In genomic region chr7:103065666-103066065, GRCh38 we compare ENCODE assay signal across 8 cellular contexts. TPM values are rescaled to one million over a fixed set of nuclear protein-coding genes. Genes with fewer than 3 reads are reported as not detected.
DNase-seq lines count a peak whose midpoint lies in the region; ATAC-seq, FAIRE-seq and TF ChIP-seq lines count a peak whose summit lies in the region.

No MANE protein-coding gene starts in this region.

- no TSS peak for BruUV-seq in HepG2 (replicated peaks; lab: Mats Ljungman, UMichigan)

- POLR2A ChIA-PET in HepG2 (lab: Yijun Ruan, JAX) = interaction anchor here (1.1 kb wide), 1 partner anchor 9 kb away, joined by 3 read pairs; the partner anchor contains the start of genes ARMC10 and FBXL13

- WGBS in HepG2 (ENCODE audit: low lambda C conversion rate) = no CpG with 5 or more reads among the region's 1 CpG
- WGBS in aorta, 2 donors = 25 to 30% methylated on average over 1 of the region's 1 CpG

- H3K4me3 ChIP-seq in GM06990 (replicated peaks; ENCODE audit: low read depth, low read length) = no peak overlapping the region
- no peak overlapping the region for H3K4me3 ChIP-seq in HepG2 (replicated peaks in 1 of 3; ENCODE audit: insufficient read depth in 1 of 3, low read depth in 2 of 3, low read length in 3 of 3)
- H3K4me3 ChIP-seq in aorta (ENCODE audit: low read length in 2 of 2) = no peak overlapping the region

- no peak overlapping the region for H2AFZ ChIP-seq in HepG2 (ENCODE audit: low read length)

- peak; percentile 60 for FAIRE-seq in HepG2 (lab: Jason Lieb, UNC)

- H3K27ac ChIP-seq in HepG2 (ENCODE audit: extremely low read length, insufficient read depth, low read length) (no peak overlapping the region), aorta (ENCODE audit: low read depth in 1 of 2, low read length in 2 of 2) (no peak overlapping the region)

- TF ChIP-seq RAD21 in HepG2 (CRISPR knock-in tag; IDR thresholded peaks at IDR 0.05) = peak; percentile 51; the same call in 1 of the 2 replicates

- H3K4me1 ChIP-seq in HepG2 (ENCODE audit: insufficient read depth, low read length) (no peaks in the 10 kb centered on the region; the same call in 1 of the 2 replicates), aorta (ENCODE audit: control insufficient read depth in 1 of 2, insufficient read depth in 2 of 2, low read length in 2 of 2) (no peaks in the 10 kb centered on the region)

- no peak for TF ChIP-seq POLR2A in HepG2 (IDR thresholded peaks at IDR 0.05; ENCODE audit: insufficient read depth in 1 of 2, low read depth in 2 of 2, low read length in 2 of 2)

- DNase-seq in GM06990 (ENCODE audit: extremely low read depth, insufficient read length) = no peak
- peak; percentile 11 for DNase-seq in amniotic stem cell (lab: John Stamatoyannopoulos, UW)
- peak; percentile 45 for DNase-seq in HepG2 (ENCODE audit: low spot score)
- peak; percentile 58 to 75 for DNase-seq in aorta
- no peak for DNase-seq in DMS153 treated with DMSO at 0.1 percent for 48 hours (lab: John Stamatoyannopoulos, UW; ENCODE audit: unreplicated experiment)

- no peaks in the 10 kb centered on the region for H3K79me2 ChIP-seq in HepG2 (ENCODE audit: insufficient read depth, low read length)

- peak; percentile 57 for ATAC-seq in HG03095 (IDR thresholded peaks at IDR 0.05; ENCODE audit: unreplicated experiment)
- ATAC-seq in SK-N-SH treated with all-trans-retinoic acid at 6 μM for 48 hours = peak; percentile 83
- ATAC-seq in HepG2 = peak; percentile 94
- peak; percentile 42 for ATAC-seq in aorta (ENCODE audit: low FRiP score)
- no peak for ATAC-seq in HG02981 (IDR thresholded peaks at IDR 0.05; ENCODE audit: unreplicated experiment)

- no peaks in the 10 kb centered on the region for H3K36me3 ChIP-seq in GM06990 (ENCODE audit: control insufficient read depth, insufficient read depth, low read length)
- no peaks in the 10 kb centered on the region for H3K36me3 ChIP-seq in HepG2 (replicated peaks in 1 of 2; ENCODE audit: control insufficient read depth in 1 of 2, insufficient read depth in 2 of 2, low read length in 2 of 2)
- H3K36me3 ChIP-seq in aorta (ENCODE audit: control insufficient read depth in 1 of 2, insufficient read depth in 2 of 2, low read length in 1 of 2) = no peaks in the 10 kb centered on the region

- TF ChIP-seq EP300 in HepG2 (IDR thresholded peaks at IDR 0.05; ENCODE audit: low read depth in 2 of 2, low read length in 2 of 2) (no peak), HepG2 (CRISPR knock-in tag; IDR thresholded peaks at IDR 0.05; ENCODE audit: borderline replicate concordance) (no peak)

- H3K9ac ChIP-seq in HepG2 (ENCODE audit: insufficient read depth, low read depth, low read length) = no peak overlapping the region

- CTCF ChIA-PET in HepG2 (lab: Yijun Ruan, JAX; ENCODE audit: low intra/inter-chr PET ratio, low total read pairs) = no interaction called here

- intact Hi-C loops in HepG2 (cut with micrococcal nuclease; ENCODE audit: unreplicated experiment) (loop anchor here (10.0 kb wide), 1 partner anchor 321 kb away; the partner anchor contains the start of gene FAM185A), aorta (cut with DNase I) (loop anchor here in 1 of 2 donors (10.0 kb wide), 1 partner anchor 151 kb away; the partner anchor contains the start of gene LRRC17)

- H3K27me3 ChIP-seq in GM06990 (replicated peaks; ENCODE audit: control insufficient read depth, insufficient read depth, low read length) (no peaks in the 10 kb centered on the region), HepG2 (ENCODE audit: control insufficient read depth in 1 of 2, insufficient read depth in 2 of 2, low read length in 2 of 2) (no peaks in the 10 kb centered on the region), aorta (ENCODE audit: control insufficient read depth in 1 of 2, insufficient read depth in 2 of 2, low read length in 1 of 2) (no peaks in the 10 kb centered on the region)

- H4K20me1 ChIP-seq in HepG2 (ENCODE audit: insufficient read depth, low read length) = no peaks in the 10 kb centered on the region

- TF ChIP-seq CTCF in GM06990 (IDR thresholded peaks at IDR 0.05; ENCODE audit: insufficient read depth, low read length, poor library complexity, severe bottlenecking) (peak; percentile 87), HepG2 (CRISPR knock-in tag; IDR thresholded peaks at IDR 0.05) (peak; percentile 79)

- H3K9me3 ChIP-seq in HepG2 (ENCODE audit: low read length) = no peaks in the 10 kb centered on the region
- no peaks in the 10 kb centered on the region for H3K9me3 ChIP-seq in aorta (ENCODE audit: control insufficient read depth, low read length)

- in situ Hi-C loops in HepG2 (cut with HindIII; ENCODE audit: extremely low pct_ligation_motif_present, low pct_unique_long_range_greater_than_20kb) = loop anchor here (25.0 kb wide), 1 partner anchor 303 kb away; no protein-coding TSS in a partner anchor

- H3K4me2 ChIP-seq in HepG2 (ENCODE audit: low read depth, low read length) = no peak overlapping the region

TF ChIP-seq in SK-N-SH treated with all-trans-retinoic acid at 6 μM for 48 hours, 23 proteins besides CTCF, POLR2A, EP300 and RAD21 (continues in another document):
- TF ChIP-seq ZFP30 (CRISPR knock-in tag; IDR thresholded peaks at IDR 0.05) (no peak), PPARA (CRISPR knock-in tag; IDR thresholded peaks at IDR 0.05; ENCODE audit: borderline replicate concordance) (no peak)

TF ChIP-seq in HepG2, 621 proteins besides CTCF, POLR2A, EP300 and RAD21 (continues in another document):
- TF ChIP-seq FOXO1 (CRISPR knock-in tag; IDR thresholded peaks at IDR 0.05) (no peak), ZNF530 (CRISPR knock-in tag; IDR thresholded peaks at IDR 0.05; ENCODE audit: low read depth) (no peak), ZNF12 (CRISPR knock-in tag; IDR thresholded peaks at IDR 0.05) (no peak), ZBTB43 (CRISPR knock-in tag; conservative IDR thresholded peaks at IDR 0.05) (no peak)

RNA-seq across cellular contexts. Expression of gene FBXL13, which starts 8.9 kb away (rescaled TPM):
- total RNA-seq in HepG2 (2016; rRNA removed; fragmentation: Illumina TruSeq; extraction: Trizol) (0.22 and 0.77 TPM in 2 replicates), aorta (1 to 10 TPM; 1.4 to 2.6 TPM)
- 1.2 and 1.7 TPM in 2 replicates for total RNA-seq in HepG2 (2016; cell fraction: cytosol; rRNA removed; fragmentation: Illumina TruSeq; extraction: Trizol; ENCODE audit: low read depth)
- total RNA-seq in HepG2 (2016; cell fraction: insoluble cytoplasmic fraction; rRNA removed; fragmentation: Illumina TruSeq; extraction: Trizol) = 0.42 and 0.71 TPM in 2 replicates
- 1.0 and 1.2 TPM in 2 replicates for total RNA-seq in HepG2 (2016; cell fraction: membrane; rRNA removed; fragmentation: Illumina TruSeq; extraction: Trizol)
- total RNA-seq in HepG2 (2016; cell fraction: nucleus; rRNA removed; fragmentation: Illumina TruSeq; extraction: Trizol) = 1.2 and 1.3 TPM in 2 replicates
- polyA plus RNA-seq in HepG2 (2011; rRNA removed) (0.24 TPM in 2 replicates), aorta (under 1 TPM in 1 of 2 donors, not detected in 1; 1.00 TPM)
- 0.12 and 0.27 TPM in 2 replicates for polyA plus RNA-seq in HepG2 (2011; cell fraction: cytosol; rRNA removed)
- 0.16 and 0.29 TPM in 2 replicates for polyA plus RNA-seq in HepG2 (2011; cell fraction: nucleus; rRNA removed)
- 0.21 and 0.70 TPM in 2 replicates for polyA plus RNA-seq in HepG2 (2012)
- 0.19 and 0.44 TPM in 2 replicates for polyA plus RNA-seq in HepG2 (2016; cell fraction: cytosol; fragmentation: Illumina TruSeq; extraction: Trizol; ENCODE audit: low read depth)
- polyA plus RNA-seq in HepG2 (2016; cell fraction: insoluble cytoplasmic fraction; fragmentation: Illumina TruSeq; extraction: Trizol; ENCODE audit: low read depth) = 0.29 and 0.35 TPM in 2 replicates
- polyA plus RNA-seq in HepG2 (2016; cell fraction: membrane; fragmentation: Illumina TruSeq; extraction: Trizol; ENCODE audit: low read depth) = 0.34 and 0.45 TPM in 2 replicates
- polyA plus RNA-seq in HepG2 (2016; cell fraction: nucleus; fragmentation: Illumina TruSeq; extraction: Trizol; ENCODE audit: insufficient read depth, low read depth) = 0.29 TPM in 1 of 2 replicates, not detected in the other
- polyA minus RNA-seq in HepG2 (2011; rRNA and poly(A)+ RNA removed; ENCODE audit: low replicate concordance) = 0.58 and 1.4 TPM in 2 replicates
- 0.53 TPM in 1 of 2 replicates, not detected in the other for polyA minus RNA-seq in HepG2 (2011; cell fraction: cytosol; rRNA and poly(A)+ RNA removed)
- 1.4 and 2.7 TPM in 2 replicates for polyA minus RNA-seq in HepG2 (2011; cell fraction: nucleus; rRNA and poly(A)+ RNA removed)

RNA-seq across cellular contexts. Expression of gene ARMC10, which starts 9.3 kb away (rescaled TPM):
- 23.5 and 23.7 TPM in 2 replicates for total RNA-seq in HepG2 (2016; rRNA removed; fragmentation: Illumina TruSeq; extraction: Trizol)
- total RNA-seq in HepG2 (2016; cell fraction: cytosol; rRNA removed; fragmentation: Illumina TruSeq; extraction: Trizol; ENCODE audit: low read depth) = 16.0 and 23.7 TPM in 2 replicates
- total RNA-seq in HepG2 (2016; cell fraction: insoluble cytoplasmic fraction; rRNA removed; fragmentation: Illumina TruSeq; extraction: Trizol) = 23.2 and 23.3 TPM in 2 replicates
- total RNA-seq in HepG2 (2016; cell fraction: membrane; rRNA removed; fragmentation: Illumina TruSeq; extraction: Trizol) = 37.4 and 40.9 TPM in 2 replicates
- 14.2 and 15.4 TPM in 2 replicates for total RNA-seq in HepG2 (2016; cell fraction: nucleus; rRNA removed; fragmentation: Illumina TruSeq; extraction: Trizol)
- 7.8 and 11.3 TPM in 2 replicates for polyA plus RNA-seq in HepG2 (2011; rRNA removed)
- 4.9 and 5.7 TPM in 2 replicates for polyA plus RNA-seq in HepG2 (2011; cell fraction: cytosol; rRNA removed)
- polyA plus RNA-seq in HepG2 (2011; cell fraction: nucleus; rRNA removed) = 4.1 and 5.9 TPM in 2 replicates
- polyA plus RNA-seq in HepG2 (2012) = 10.2 and 14.2 TPM in 2 replicates
- 23.1 and 33.2 TPM in 2 replicates for polyA plus RNA-seq in HepG2 (2016; cell fraction: cytosol; fragmentation: Illumina TruSeq; extraction: Trizol; ENCODE audit: low read depth)
- 24.7 and 25.8 TPM in 2 replicates for polyA plus RNA-seq in HepG2 (2016; cell fraction: insoluble cytoplasmic fraction; fragmentation: Illumina TruSeq; extraction: Trizol; ENCODE audit: low read depth)
- 38.2 and 39.1 TPM in 2 replicates for polyA plus RNA-seq in HepG2 (2016; cell fraction: membrane; fragmentation: Illumina TruSeq; extraction: Trizol; ENCODE audit: low read depth)
- 19.4 and 21.9 TPM in 2 replicates for polyA plus RNA-seq in HepG2 (2016; cell fraction: nucleus; fragmentation: Illumina TruSeq; extraction: Trizol; ENCODE audit: insufficient read depth, low read depth)
- polyA minus RNA-seq in HepG2 (2011; rRNA and poly(A)+ RNA removed; ENCODE audit: low replicate concordance) = 6.1 and 14.9 TPM in 2 replicates
- polyA minus RNA-seq in HepG2 (2011; cell fraction: cytosol; rRNA and poly(A)+ RNA removed) = 6.4 and 8.8 TPM in 2 replicates
- 13.6 and 19.5 TPM in 2 replicates for polyA minus RNA-seq in HepG2 (2011; cell fraction: nucleus; rRNA and poly(A)+ RNA removed)
- 10 to 100 TPM; 29.8 to 40.0 TPM for total RNA-seq in aorta
- polyA plus RNA-seq in aorta = 10 to 100 TPM; 29.6 to 37.6 TPM

Comparison
In these comparisons a context has a peak if more than half of its experiments do, and no peak if none do; other contexts are left out.
1. DNase-seq: peak in amniotic stem cell (single experiment), HepG2 (single experiment) and aorta (2 of 2); none in GM06990 (single experiment) and DMS153 treated with DMSO at 0.1 percent for 48 hours (single experiment).